ENCODE assay signal across 1 cellular context in genomic region chr5:6757414-6757969, GRCh38.
TF ChIP-seq lines count a peak whose summit lies in the region.

No MANE protein-coding gene starts in this region.

TF ChIP-seq in HepG2, 621 proteins besides CTCF, POLR2A, EP300 and RAD21 (continued from another document):
- no peak for TF ChIP-seq FUBP1 (CRISPR knock-in tag; IDR thresholded peaks at IDR 0.05; ENCODE audit: borderline replicate concordance)
- 0 out of 2 replicates have a peak, but pooled peaks have one; percentile 38 for TF ChIP-seq HMG20A (CRISPR knock-in tag; IDR thresholded peaks at IDR 0.05; ENCODE audit: borderline replicate concordance)
- TF ChIP-seq ZNF530 (CRISPR knock-in tag; IDR thresholded peaks at IDR 0.05; ENCODE audit: low read depth), result no peak
- no peak for TF ChIP-seq PRMT3 (CRISPR knock-in tag; IDR thresholded peaks at IDR 0.05; ENCODE audit: borderline replicate concordance, low read depth)
- no peak for TF ChIP-seq CBX2 (IDR thresholded peaks at IDR 0.05; ENCODE audit: low read depth, low read length)
- TF ChIP-seq CBX2 (CRISPR knock-in tag; IDR thresholded peaks at IDR 0.05; ENCODE audit: low read depth), result no peak
- peak; percentile 55 for TF ChIP-seq FOXA3 (CRISPR knock-in tag; IDR thresholded peaks at IDR 0.05)
- TF ChIP-seq ZFX (CRISPR knock-in tag; IDR thresholded peaks at IDR 0.05; ENCODE audit: low read depth), result no peak
- peak; percentile 74; the same call in 1 of the 2 replicates for TF ChIP-seq SIX1 (CRISPR knock-in tag; IDR thresholded peaks at IDR 0.05; ENCODE audit: borderline replicate concordance)
- TF ChIP-seq FOSL1 (CRISPR knock-in tag; IDR thresholded peaks at IDR 0.05; ENCODE audit: borderline replicate concordance), result no peak
- TF ChIP-seq EED (CRISPR knock-in tag; IDR thresholded peaks at IDR 0.05), result no peak
- TF ChIP-seq ZNF510 (CRISPR knock-in tag; IDR thresholded peaks at IDR 0.05; ENCODE audit: low read depth), result no peak
- TF ChIP-seq, protein P1, sequence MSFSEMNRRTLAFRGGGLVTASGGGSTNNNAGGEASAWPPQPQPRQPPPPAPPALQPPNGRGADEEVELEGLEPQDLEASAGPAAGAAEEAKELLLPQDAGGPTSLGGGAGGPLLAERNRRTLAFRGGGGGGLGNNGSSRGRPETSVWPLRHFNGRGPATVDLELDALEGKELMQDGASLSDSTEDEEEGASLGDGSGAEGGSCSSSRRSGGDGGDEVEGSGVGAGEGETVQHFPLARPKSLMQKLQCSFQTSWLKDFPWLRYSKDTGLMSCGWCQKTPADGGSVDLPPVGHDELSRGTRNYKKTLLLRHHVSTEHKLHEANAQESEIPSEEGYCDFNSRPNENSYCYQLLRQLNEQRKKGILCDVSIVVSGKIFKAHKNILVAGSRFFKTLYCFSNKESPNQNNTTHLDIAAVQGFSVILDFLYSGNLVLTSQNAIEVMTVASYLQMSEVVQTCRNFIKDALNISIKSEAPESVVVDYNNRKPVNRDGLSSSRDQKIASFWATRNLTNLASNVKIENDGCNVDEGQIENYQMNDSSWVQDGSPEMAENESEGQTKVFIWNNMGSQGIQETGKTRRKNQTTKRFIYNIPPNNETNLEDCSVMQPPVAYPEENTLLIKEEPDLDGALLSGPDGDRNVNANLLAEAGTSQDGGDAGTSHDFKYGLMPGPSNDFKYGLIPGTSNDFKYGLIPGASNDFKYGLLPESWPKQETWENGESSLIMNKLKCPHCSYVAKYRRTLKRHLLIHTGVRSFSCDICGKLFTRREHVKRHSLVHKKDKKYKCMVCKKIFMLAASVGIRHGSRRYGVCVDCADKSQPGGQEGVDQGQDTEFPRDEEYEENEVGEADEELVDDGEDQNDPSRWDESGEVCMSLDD (CRISPR knock-in tag; IDR thresholded peaks at IDR 0.05; ENCODE audit: borderline replicate concordance), result no peak
- peak; percentile 26; the same call in 1 of the 2 replicates for TF ChIP-seq BCL6 (CRISPR knock-in tag; IDR thresholded peaks at IDR 0.05)
- TF ChIP-seq ZNF850 (CRISPR knock-in tag; conservative IDR thresholded peaks at IDR 0.05), result no peak
- TF ChIP-seq ZNF121 (CRISPR knock-in tag; IDR thresholded peaks at IDR 0.05), result peak; percentile 96
- TF ChIP-seq ZGPAT (CRISPR knock-in tag; IDR thresholded peaks at IDR 0.05), result peak; percentile 23; the same call in 1 of the 2 replicates
- TF ChIP-seq NR2F6 (IDR thresholded peaks at IDR 0.05), result peak; percentile 77
- TF ChIP-seq NR2F6 (CRISPR knock-in tag; IDR thresholded peaks at IDR 0.05), result no peak
- TF ChIP-seq SOX6 (IDR thresholded peaks at IDR 0.05), result no peak
- TF ChIP-seq SOX6 (CRISPR knock-in tag; IDR thresholded peaks at IDR 0.05), result peak; percentile 42; the same call in 1 of the 2 replicates
